31 cellular contexts compared by ENCODE assay signal in genomic region chr5:71705416-71705815, GRCh38. TPM values are rescaled to one million over a fixed set of nuclear protein-coding genes. Genes with fewer than 3 reads are reported as not detected.
"Had no signal": no experiment of that assay in that cellular context is flagged by ENCODE, and none has a peak within 500 bp of the region (broad histone marks: within the 10 kb centered on the region; RNA-seq: fewer than 3 reads in every experiment).

No MANE protein-coding gene starts in this region.

- DNase-seq: dermis blood vessel endothelial cell; effector memory CD4-positive, alpha-beta T cell; erythroblast; esophagus squamous epithelium; gastrocnemius medialis; head of caudate nucleus; kidney; natural killer cell; occipital lobe; ovary; posterior cingulate gyrus; psoas muscle; right cardiac atrium; small intestine; stimulated activated CD4-positive, alpha-beta T cell treated with anti-CD3 and anti-CD28 coated beads, Interleukin-15, amount 100 ng/mL, for 24 hours; stimulated activated CD4-positive, alpha-beta T cell treated with anti-CD3 and anti-CD28 coated beads, Interleukin-2, amount 100 ng/mL, for 48 hours; stimulated activated naive B cell treated with anti-CD40 and anti-IgM and Interleukin-4, amounts not matched to agents 10 μg/mL and 1 μg/mL and 100 μg/mL, for 72 hours; transverse colon; upper lobe of right lung; uterus had no signal

- H3K9me3 ChIP-seq: esophagus squamous epithelium, gastrocnemius medialis, ovary, psoas muscle, transverse colon, upper lobe of right lung, uterus had no signal

- H3K4me1 Mint-ChIP-seq: memory B cell; natural killer cell; stimulated activated naive B cell treated with anti-CD40 and anti-IgM and Interleukin-4, amounts not matched to agents 10 μg/mL and 1 μg/mL and 100 μg/mL, for 72 hours had no signal

- H3K4me3 Mint-ChIP-seq: memory B cell; natural killer cell; stimulated activated naive B cell treated with anti-CD40 and anti-IgM and Interleukin-4, amounts not matched to agents 10 μg/mL and 1 μg/mL and 100 μg/mL, for 72 hours; stimulated activated naive CD8-positive, alpha-beta T cell treated with anti-CD3 and anti-CD28 coated beads, Interleukin-15, Interleukin-2, amounts not matched to agents 100 ng/mL and 50 ng/mL, for 24 hours had no signal

- H3K79me2 ChIP-seq: hepatocyte had no signal

- H3K4me1 ChIP-seq: esophagus squamous epithelium, gastrocnemius medialis, psoas muscle, transverse colon, upper lobe of right lung, uterus had no signal

- H2AFZ ChIP-seq: hepatocyte had no signal

- H3K4me3 ChIP-seq: coronary artery, esophagus squamous epithelium, gastrocnemius medialis, hepatocyte, lung, ovary, psoas muscle, transverse colon, upper lobe of right lung, uterus had no signal

- H3K9me3 Mint-ChIP-seq: memory B cell; natural killer cell; stimulated activated naive B cell treated with anti-CD40 and anti-IgM and Interleukin-4, amounts not matched to agents 10 μg/mL and 1 μg/mL and 100 μg/mL, for 72 hours; stimulated activated naive CD8-positive, alpha-beta T cell treated with anti-CD3 and anti-CD28 coated beads, Interleukin-15, Interleukin-2, amounts not matched to agents 100 ng/mL and 50 ng/mL, for 24 hours had no signal

- H3K36me3 ChIP-seq: esophagus squamous epithelium, gastrocnemius medialis, ovary, transverse colon, upper lobe of right lung, uterus had no signal

- H3K27ac Mint-ChIP-seq: memory B cell; natural killer cell; stimulated activated naive B cell treated with anti-CD40 and anti-IgM and Interleukin-4, amounts not matched to agents 10 μg/mL and 1 μg/mL and 100 μg/mL, for 72 hours; stimulated activated naive CD8-positive, alpha-beta T cell treated with anti-CD3 and anti-CD28 coated beads, Interleukin-15, Interleukin-2, amounts not matched to agents 100 ng/mL and 50 ng/mL, for 24 hours had no signal

- H3K4me2 ChIP-seq: hepatocyte had no signal

- H3K27me3 ChIP-seq: hepatocyte, ovary, upper lobe of right lung, uterus had no signal

- H3K36me3 Mint-ChIP-seq: memory B cell; natural killer cell; stimulated activated naive B cell treated with anti-CD40 and anti-IgM and Interleukin-4, amounts not matched to agents 10 μg/mL and 1 μg/mL and 100 μg/mL, for 72 hours had no signal

- ATAC-seq: gastrocnemius medialis; left lobe of liver; natural killer cell; psoas muscle; right cardiac atrium; stimulated activated naive B cell treated with anti-CD40 and anti-IgM and Interleukin-4, amounts not matched to agents 10 μg/mL and 1 μg/mL and 100 μg/mL, for 72 hours; upper lobe of right lung had no signal

- H3K27ac ChIP-seq: coronary artery, esophagus squamous epithelium, gastrocnemius medialis, hepatocyte, ovary, psoas muscle, transverse colon, upper lobe of right lung, uterus had no signal

RNA-seq across cellular contexts. Expression of gene CARTPT, which starts 13.7 kb away (rescaled TPM):
- total RNA-seq: dermis blood vessel endothelial cell, esophagus squamous epithelium, fibroblast of villous mesenchyme, gastrocnemius medialis, glomerular endothelial cell, kidney, left lobe of liver, liver, lung, mononuclear cell, natural killer cell, occipital lobe, psoas muscle, renal cortical epithelial cell, upper lobe of right lung, uterus had no signal
- polyA plus RNA-seq: hepatocyte, liver, lung, ovary, psoas muscle had no signal
